Comparison of ENCODE assay signal across 1 cellular context in genomic region chr2:68436270-68436669, GRCh38.
TF ChIP-seq lines count a peak whose summit lies in the region.

No MANE protein-coding gene starts in this region.

TF ChIP-seq in SK-N-SH, 30 proteins besides CTCF, POLR2A, EP300 and RAD21 (continued from another document):
- TF ChIP-seq ZBTB33 (IDR thresholded peaks at IDR 0.05; ENCODE audit: borderline replicate concordance, low read depth) (no peak), NFIC (IDR thresholded peaks at IDR 0.05; ENCODE audit: borderline replicate concordance) (no peak), GATA2 (CRISPR knock-in tag; IDR thresholded peaks at IDR 0.05) (no peak), EZH2phosphoT487 (IDR thresholded peaks at IDR 0.05; ENCODE audit: borderline replicate concordance, low read depth) (no peak), TEAD4 (IDR thresholded peaks at IDR 0.05; ENCODE audit: borderline replicate concordance, insufficient read depth) (no peak), MXI1 (IDR thresholded peaks at IDR 0.05; ENCODE audit: low read depth, low read length) (no peak), RFX5 (IDR thresholded peaks at IDR 0.05; ENCODE audit: low read length) (no peak), SMC3 (IDR thresholded peaks at IDR 0.05; ENCODE audit: low read depth, low read length) (no peak), JUND (IDR thresholded peaks at IDR 0.05) (no peak), REST (IDR thresholded peaks at IDR 0.05; ENCODE audit: low read depth, low read length) (no peak), TAF1 (IDR thresholded peaks at IDR 0.05; ENCODE audit: borderline replicate concordance, low read depth, low read length) (no peak), RCOR1 (IDR thresholded peaks at IDR 0.05; ENCODE audit: low read length) (no peak)
